In genomic region chr4:14552119-14552518, GRCh38 we compare ENCODE assay signal across 28 cellular contexts.
"Had no signal": no experiment of that assay in that cellular context is flagged by ENCODE, and none has a peak within 500 bp of the region (broad histone marks: within the 10 kb centered on the region; RNA-seq: fewer than 3 reads in every experiment).

No MANE protein-coding gene starts in this region.

- H3K4me3 ChIP-seq: stomach, suprapubic skin, testis, thoracic aorta, thyroid gland, tibial artery, tibial nerve, transverse colon, upper lobe of left lung, upper lobe of right lung, uterus, vagina had no signal

- ATAC-seq: stimulated activated effector memory CD8-positive, alpha-beta T cell treated with anti-CD3 and anti-CD28 coated beads, Interleukin-12 subunit alpha, Interleukin-12 subunit beta, amount 100 ng/mL, for 72 hours; stimulated activated memory B cell treated with anti-CD40 and anti-IgM and Interleukin-4, amounts not matched to agents 10 μg/mL and 1 μg/mL and 100 μg/mL, for 72 hours; stimulated activated naive B cell treated with anti-CD40 and anti-IgM and Interleukin-4, amounts not matched to agents 10 μg/mL and 1 μg/mL and 100 μg/mL, for 72 hours; stimulated activated naive CD8-positive, alpha-beta T cell treated with anti-CD3 and anti-CD28 coated beads, Interleukin-15, amount 100 ng/mL, for 72 hours; stimulated activated naive CD8-positive, alpha-beta T cell treated with anti-CD3 and anti-CD28 coated beads, Interleukin-15, Interleukin-2, amounts not matched to agents 100 U/mL and 50 U/mL, for 24 hours; upper lobe of right lung had no signal

- H3K36me3 ChIP-seq: stomach, suprapubic skin, thoracic aorta, thyroid gland, tibial artery, tibial nerve, transverse colon, upper lobe of left lung, upper lobe of right lung, uterus, vagina had no signal

- H3K27ac Mint-ChIP-seq: stimulated activated effector memory CD8-positive, alpha-beta T cell treated with anti-CD3 and anti-CD28 coated beads, Interleukin-12 subunit alpha, Interleukin-12 subunit beta, amount 100 ng/mL, for 72 hours; stimulated activated memory B cell treated with anti-CD40 and anti-IgM and Interleukin-4, amounts not matched to agents 10 μg/mL and 1 μg/mL and 100 μg/mL, for 72 hours; stimulated activated naive B cell treated with anti-CD40 and anti-IgM and Interleukin-4, amounts not matched to agents 10 μg/mL and 1 μg/mL and 100 μg/mL, for 72 hours; stimulated activated naive CD8-positive, alpha-beta T cell treated with anti-CD3 and anti-CD28 coated beads, Interleukin-15, Interleukin-2, amounts not matched to agents 100 ng/mL and 50 ng/mL, for 24 hours; type B pancreatic cell had no signal

- H3K9me3 ChIP-seq: stomach, suprapubic skin, testis, thoracic aorta, thyroid gland, tibial artery, transverse colon, upper lobe of left lung, upper lobe of right lung, uterus, vagina had no signal

- DNase-seq: stimulated activated CD4-positive, alpha-beta T cell treated with anti-CD3 and anti-CD28 coated beads, Interleukin-2, amount 100 ng/mL, for 48 hours; stimulated activated CD4-positive, alpha-beta T cell treated with anti-CD3 and anti-CD28 coated beads, Interleukin-4, amount 100 ng/mL, for 1 hour; stimulated activated CD4-positive, alpha-beta T cell treated with anti-CD3 and anti-CD28 coated beads, Interleukin-4, amount 100 ng/mL, for 24 hours; stimulated activated CD4-positive, alpha-beta T cell treated with anti-CD3 and anti-CD28 coated beads, Interleukin-4, amount 100 ng/mL, for 4 hours; stimulated activated CD8-positive, alpha-beta memory T cell treated with anti-CD3 and anti-CD28 coated beads, Interleukin-4, amount 100 ng/mL, for 48 hours; stimulated activated naive B cell treated with anti-CD40 and anti-IgM and Interleukin-4, amounts not matched to agents 10 μg/mL and 1 μg/mL and 100 μg/mL, for 72 hours; stimulated activated naive CD4-positive, alpha-beta T cell; stimulated activated naive CD4-positive, alpha-beta T cell treated with Interleukin-2 at 50 U/mL for 16 hours; stimulated activated naive CD8-positive, alpha-beta T cell treated with anti-CD3 and anti-CD28 coated beads, Interleukin-15, amount 100 ng/mL, for 72 hours; stimulated activated naive CD8-positive, alpha-beta T cell treated with anti-CD3 and anti-CD28 coated beads, Interleukin-15, Interleukin-2, amounts not matched to agents 100 U/mL and 50 U/mL, for 24 hours; stomach; substantia nigra; testis; thyroid gland; tibial artery; transverse colon; trophoblast cell; upper lobe of left lung; upper lobe of right lung; uterus had no signal

- H3K4me1 ChIP-seq: stomach, suprapubic skin, testis, thyroid gland, tibial artery, tibial nerve, transverse colon, upper lobe of left lung, upper lobe of right lung, uterus, vagina had no signal

- H3K36me3 Mint-ChIP-seq: stimulated activated effector memory CD8-positive, alpha-beta T cell treated with anti-CD3 and anti-CD28 coated beads, Interleukin-12 subunit alpha, Interleukin-12 subunit beta, amount 100 ng/mL, for 72 hours; stimulated activated memory B cell treated with anti-CD40 and anti-IgM and Interleukin-4, amounts not matched to agents 10 μg/mL and 1 μg/mL and 100 μg/mL, for 72 hours; stimulated activated naive B cell treated with anti-CD40 and anti-IgM and Interleukin-4, amounts not matched to agents 10 μg/mL and 1 μg/mL and 100 μg/mL, for 72 hours; type B pancreatic cell had no signal

- H3K27me3 ChIP-seq: stomach, suprapubic skin, testis, thyroid gland, tibial artery, tibial nerve, transverse colon, upper lobe of left lung, upper lobe of right lung, uterus, vagina had no signal

- H3K27ac ChIP-seq: stomach, suprapubic skin, testis, thoracic aorta, thyroid gland, tibial artery, tibial nerve, transverse colon, upper lobe of left lung, upper lobe of right lung, uterus, vagina had no signal

- H3K27me3 Mint-ChIP-seq: stimulated activated memory B cell treated with anti-CD40 and anti-IgM and Interleukin-4, amounts not matched to agents 10 μg/mL and 1 μg/mL and 100 μg/mL, for 72 hours; stimulated activated naive B cell treated with anti-CD40 and anti-IgM and Interleukin-4, amounts not matched to agents 10 μg/mL and 1 μg/mL and 100 μg/mL, for 72 hours; stimulated activated naive CD8-positive, alpha-beta T cell treated with anti-CD3 and anti-CD28 coated beads, Interleukin-15, amount 100 ng/mL, for 72 hours; stimulated activated naive CD8-positive, alpha-beta T cell treated with anti-CD3 and anti-CD28 coated beads, Interleukin-15, Interleukin-2, amounts not matched to agents 100 ng/mL and 50 ng/mL, for 24 hours had no signal

- H3K9me3 Mint-ChIP-seq: stimulated activated memory B cell treated with anti-CD40 and anti-IgM and Interleukin-4, amounts not matched to agents 10 μg/mL and 1 μg/mL and 100 μg/mL, for 72 hours; stimulated activated naive CD8-positive, alpha-beta T cell treated with anti-CD3 and anti-CD28 coated beads, Interleukin-15, amount 100 ng/mL, for 72 hours; stimulated activated naive CD8-positive, alpha-beta T cell treated with anti-CD3 and anti-CD28 coated beads, Interleukin-15, Interleukin-2, amounts not matched to agents 100 ng/mL and 50 ng/mL, for 24 hours; type B pancreatic cell had no signal

- H3K4me3 Mint-ChIP-seq: stimulated activated effector memory CD8-positive, alpha-beta T cell treated with anti-CD3 and anti-CD28 coated beads, Interleukin-12 subunit alpha, Interleukin-12 subunit beta, amount 100 ng/mL, for 72 hours; stimulated activated memory B cell treated with anti-CD40 and anti-IgM and Interleukin-4, amounts not matched to agents 10 μg/mL and 1 μg/mL and 100 μg/mL, for 72 hours; stimulated activated naive B cell treated with anti-CD40 and anti-IgM and Interleukin-4, amounts not matched to agents 10 μg/mL and 1 μg/mL and 100 μg/mL, for 72 hours; stimulated activated naive CD8-positive, alpha-beta T cell treated with anti-CD3 and anti-CD28 coated beads, Interleukin-15, amount 100 ng/mL, for 72 hours; stimulated activated naive CD8-positive, alpha-beta T cell treated with anti-CD3 and anti-CD28 coated beads, Interleukin-15, Interleukin-2, amounts not matched to agents 100 ng/mL and 50 ng/mL, for 24 hours; type B pancreatic cell had no signal

- H3K4me1 Mint-ChIP-seq: stimulated activated effector memory CD8-positive, alpha-beta T cell treated with anti-CD3 and anti-CD28 coated beads, Interleukin-12 subunit alpha, Interleukin-12 subunit beta, amount 100 ng/mL, for 72 hours; stimulated activated memory B cell treated with anti-CD40 and anti-IgM and Interleukin-4, amounts not matched to agents 10 μg/mL and 1 μg/mL and 100 μg/mL, for 72 hours; stimulated activated naive B cell treated with anti-CD40 and anti-IgM and Interleukin-4, amounts not matched to agents 10 μg/mL and 1 μg/mL and 100 μg/mL, for 72 hours; stimulated activated naive CD8-positive, alpha-beta T cell treated with anti-CD3 and anti-CD28 coated beads, Interleukin-15, amount 100 ng/mL, for 72 hours had no signal
